Comparison of ENCODE assay signal across 8 cellular contexts in the genomic region with DNA sequence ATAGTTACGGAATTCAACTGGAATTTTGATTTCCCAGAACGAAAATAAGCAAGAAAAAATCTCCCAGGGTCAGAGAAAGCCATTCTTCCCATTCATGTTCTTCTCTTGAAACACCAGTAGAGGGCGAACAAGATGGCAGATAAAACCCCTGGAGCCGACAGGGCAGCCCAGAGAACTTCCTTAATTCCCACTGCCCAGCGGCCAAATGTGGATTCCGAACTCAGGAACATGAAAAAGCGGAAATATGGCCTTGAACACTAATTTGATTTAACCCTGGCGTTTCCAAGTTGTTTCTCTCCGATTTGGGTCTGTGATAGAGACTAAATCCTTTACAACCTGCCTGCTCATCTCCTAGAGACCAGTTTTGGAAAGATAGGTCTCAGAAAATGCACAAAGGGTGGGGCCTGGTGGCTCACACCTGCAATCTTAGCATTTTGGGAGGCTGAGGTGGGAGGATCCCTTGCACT.
DNase-seq lines count a peak whose midpoint lies in the region; ATAC-seq and TF ChIP-seq lines count a peak whose summit lies in the region.

No MANE protein-coding gene starts in this region.

- H3K27ac Mint-ChIP-seq in nephron progenitor cell: no peak overlapping the region

- no peak overlapping the region for H3K4me3 ChIP-seq in ACC112 (ENCODE audit: low read depth, low read length)
- no peak overlapping the region for H3K4me3 ChIP-seq in GM12865 (ENCODE audit: low read depth, low read length)

- H3K4me3 Mint-ChIP-seq in nephron progenitor cell: no peak overlapping the region

- H3K79me2 ChIP-seq in ACC112 (ENCODE audit: control insufficient read depth, insufficient read depth, low read length, unreplicated experiment): no peaks in the 10 kb centered on the region

- DNase-seq in GM12865 (ENCODE audit: low read depth): peak; percentile 47
- peak; percentile 46 to 59 for DNase-seq in NCI-H526 (lab: John Stamatoyannopoulos, UW)
- peak; percentile 3 for DNase-seq in activated T-cell treated with anti-CD3 and anti-CD28 coated beads for 48 hours (ENCODE audit: low read depth)
- DNase-seq in fibroblast of peridontal ligament (ENCODE audit: extremely low read depth): peak; percentile 86
- peak; percentile 46 for DNase-seq in nephron progenitor cell

- H3K9me3 Mint-ChIP-seq in nephron progenitor cell: peaks cover 3% of the 10 kb centered on the region

- peak; percentile 74 for ATAC-seq in HG03432 (IDR thresholded peaks at IDR 0.05; ENCODE audit: unreplicated experiment)
- no peak for ATAC-seq in GM21423 (IDR thresholded peaks at IDR 0.05; ENCODE audit: unreplicated experiment)

- peaks cover 7% of the 10 kb centered on the region for H3K27me3 Mint-ChIP-seq in nephron progenitor cell (ENCODE audit: low read depth, poor library complexity)

- H2AFZ ChIP-seq in ACC112 (ENCODE audit: low read length, unreplicated experiment): peak overlapping the region; percentile 71

- H3K27ac ChIP-seq in ACC112 (ENCODE audit: low read depth, low read length): no peak overlapping the region

- H3K36me3 ChIP-seq in ACC112 (ENCODE audit: insufficient read depth, low read length): no peaks in the 10 kb centered on the region

- H3K4me1 ChIP-seq in ACC112 (ENCODE audit: control insufficient read depth, insufficient read depth, low read length, unreplicated experiment): no peaks in the 10 kb centered on the region

- no peaks in the 10 kb centered on the region for H3K36me3 Mint-ChIP-seq in nephron progenitor cell (ENCODE audit: low read depth)

- TF ChIP-seq CTCF in GM12865 (IDR thresholded peaks at IDR 0.05; ENCODE audit: insufficient read depth, low read depth, low read length, missing control alignments) (peak; percentile 68), nephron progenitor cell (IDR thresholded peaks at IDR 0.05) (peak; percentile 76)

- no peaks in the 10 kb centered on the region for H3K27me3 ChIP-seq in ACC112 (ENCODE audit: insufficient read depth, low read length)

- no peaks in the 10 kb centered on the region for H3K4me1 Mint-ChIP-seq in nephron progenitor cell

Comparison
In these comparisons a context has a peak if more than half of its experiments do, and no peak if none do; other contexts are left out.
1. DNase-seq: peak in every context shown above with its lines; median percentile 86 in fibroblast of peridontal ligament; 52 in NCI-H526; 47 in GM12865; 46 in nephron progenitor cell; 3 in activated T-cell treated with anti-CD3 and anti-CD28 coated beads for 48 hours.